In the genomic region with DNA sequence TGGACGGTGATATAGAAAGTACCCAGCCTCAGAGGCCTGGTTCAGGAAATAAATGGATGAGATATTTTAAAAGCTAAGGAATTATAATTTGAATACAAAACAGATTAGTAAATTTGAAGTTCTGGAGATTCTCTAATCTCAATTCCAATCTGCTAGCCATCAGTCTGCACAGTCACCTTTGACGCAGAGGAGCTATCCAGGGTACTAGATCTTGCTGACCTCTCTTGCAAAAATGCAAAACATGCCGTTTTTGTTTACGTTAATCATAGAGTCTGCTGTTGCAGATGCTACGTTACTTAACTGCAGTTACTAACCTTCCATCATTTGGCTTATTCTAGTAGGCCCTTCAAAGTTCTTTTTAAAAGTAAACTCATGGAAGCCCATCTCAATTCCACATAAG, we compare ENCODE assay signal across 1 cellular context.
TF ChIP-seq lines count a peak whose summit lies in the region.

No MANE protein-coding gene starts in this region.

TF ChIP-seq in HEK293, 187 proteins besides CTCF, POLR2A, EP300 and RAD21 (continued from another document):
- TF ChIP-seq REST (tag by site-specific recombination; IDR thresholded peaks at IDR 0.05): peak; percentile 90
